Comparison of ENCODE assay signal across 20 cellular contexts in genomic region chr17:64051153-64051552, GRCh38. TPM values are rescaled to one million over a fixed set of nuclear protein-coding genes. Genes with fewer than 3 reads are reported as not detected.
A peak's percentile ranks its signal among the peaks of the same experiment; 100 is the strongest.
DNase-seq lines count a peak whose midpoint lies in the region; ATAC-seq and TF ChIP-seq lines count a peak whose summit lies in the region.
"Had no signal": no experiment of that assay in that cellular context is flagged by ENCODE, and none has a peak within 500 bp of the region (broad histone marks: within the 10 kb centered on the region; RNA-seq: fewer than 3 reads in every experiment).

No MANE protein-coding gene starts in this region.

- CTCF ChIA-PET in activated CD8-positive, alpha-beta memory T cell treated with anti-CD3 and anti-CD28 coated beads, Interleukin-2, amount 10 ng/mL, durations not matched to agents 7 days and 5 days (lab: Charles Lee), result interaction anchor here (0.9 to 6.6 kb wide), 13 partner anchors 9 to 231 kb away, joined by 3 to 87 read pairs (median 5); partner anchors contain the start of genes ERN1 and ICAM2

- peak overlapping the region in 3 of 4 donors; percentile 25 to 66 (median 37) for H3K27ac ChIP-seq in Peyer's patch
- no peak overlapping the region for H3K27ac ChIP-seq in sigmoid colon
- H3K27ac ChIP-seq: hepatocyte, uterus had no signal

- ATAC-seq in activated CD8-positive, alpha-beta memory T cell treated with anti-CD3 and anti-CD28 coated beads, Interleukin-2, amount 10 ng/mL, durations not matched to agents 7 days and 5 days, result peak; percentile 99
- ATAC-seq in activated naive CD8-positive, alpha-beta T cell treated with anti-CD3 and anti-CD28 coated beads, Interleukin-2, amount 50 U/mL, for 24 hours, result peak; percentile 54
- ATAC-seq in HG02870 (IDR thresholded peaks at IDR 0.05; ENCODE audit: unreplicated experiment), result no peak

- H3K27me3 Mint-ChIP-seq in activated CD8-positive, alpha-beta memory T cell treated with anti-CD3 and anti-CD28 coated beads, Interleukin-2, amount 10 ng/mL, durations not matched to agents 7 days and 5 days, result no peaks in the 10 kb centered on the region
- H3K27me3 Mint-ChIP-seq in activated naive CD8-positive, alpha-beta T cell treated with anti-CD3 and anti-CD28 coated beads, Interleukin-2, amount 50 U/mL, for 24 hours, result no peaks in the 10 kb centered on the region

- 60 to 70% methylated on average over 1 of the region's 1 CpG for WGBS in sigmoid colon, 2 donors

- no peak overlapping the region for H3K4me3 Mint-ChIP-seq in activated CD8-positive, alpha-beta memory T cell treated with anti-CD3 and anti-CD28 coated beads, Interleukin-2, amount 10 ng/mL, durations not matched to agents 7 days and 5 days
- no peak overlapping the region for H3K4me3 Mint-ChIP-seq in activated naive CD8-positive, alpha-beta T cell treated with anti-CD3 and anti-CD28 coated beads, Interleukin-2, amount 50 U/mL, for 24 hours
- H3K4me3 Mint-ChIP-seq: mesothelial cell of epicardium had no signal

- TF ChIP-seq CTCF in Peyer's patch (IDR thresholded peaks at IDR 0.05), result no peak
- no peak for TF ChIP-seq CTCF in sigmoid colon (IDR thresholded peaks at IDR 0.05)

- DNase-seq in activated CD8-positive, alpha-beta memory T cell treated with anti-CD3 and anti-CD28 coated beads, Interleukin-2, amount 10 ng/mL, durations not matched to agents 7 days and 5 days, result peak; percentile 58
- no peak for DNase-seq in activated CD8-positive, alpha-beta memory T cell treated with anti-CD3 and anti-CD28 coated beads for 24 hours
- DNase-seq in Peyer's patch, result no peak
- no peak for DNase-seq in activated naive CD8-positive, alpha-beta T cell treated with anti-CD3 and anti-CD28 coated beads, Interleukin-2, amount 50 U/mL, for 24 hours
- peak; percentile 4 for DNase-seq in sigmoid colon
- DNase-seq in islet precursor cell, result no peak
- no peak for DNase-seq in GM03348 (ENCODE audit: low spot score)
- DNase-seq: activated CD8-positive, alpha-beta memory T cell treated with anti-CD3 and anti-CD28 coated beads, Interleukin-2, amount 50 U/mL, for 48 hours; amygdala; NCI-H1694; retina; RPMI8226; stomach; SW 1271; uterus had no signal

- H3K36me3 ChIP-seq in Peyer's patch (peaks cover 0 to 96% (median 0%) of the 10 kb centered on the region in 3 donors), sigmoid colon (peaks cover 0 to 98% (median 40%) of the 10 kb centered on the region in 4 donors)
- H3K36me3 ChIP-seq: uterus had no signal

- peaks cover 27% of the 10 kb centered on the region for H3K4me1 Mint-ChIP-seq in activated CD8-positive, alpha-beta memory T cell treated with anti-CD3 and anti-CD28 coated beads, Interleukin-2, amount 10 ng/mL, durations not matched to agents 7 days and 5 days
- H3K4me1 Mint-ChIP-seq in activated naive CD8-positive, alpha-beta T cell treated with anti-CD3 and anti-CD28 coated beads, Interleukin-2, amount 50 U/mL, for 24 hours, result peaks cover 26% of the 10 kb centered on the region

- peak overlapping the region; percentile 82 for H3K27ac Mint-ChIP-seq in activated CD8-positive, alpha-beta memory T cell treated with anti-CD3 and anti-CD28 coated beads, Interleukin-2, amount 10 ng/mL, durations not matched to agents 7 days and 5 days
- H3K27ac Mint-ChIP-seq in activated naive CD8-positive, alpha-beta T cell treated with anti-CD3 and anti-CD28 coated beads, Interleukin-2, amount 50 U/mL, for 24 hours, result peak overlapping the region; percentile 59
- H3K27ac Mint-ChIP-seq: mesothelial cell of epicardium had no signal

- H3K4me1 ChIP-seq in Peyer's patch (no peaks in the 10 kb centered on the region), sigmoid colon (no peaks in the 10 kb centered on the region)
- H3K4me1 ChIP-seq: stomach, uterus had no signal

- TF ChIP-seq POLR2A in Peyer's patch (IDR thresholded peaks at IDR 0.05) (no peak), sigmoid colon (IDR thresholded peaks at IDR 0.05) (no peak)

- H3K4me3 ChIP-seq in Peyer's patch, result no peak overlapping the region
- H3K4me3 ChIP-seq in sigmoid colon, result no peak overlapping the region
- H3K4me3 ChIP-seq: hepatocyte, stomach, uterus had no signal

- H3K9me3 ChIP-seq in Peyer's patch, result no peaks in the 10 kb centered on the region
- no peaks in the 10 kb centered on the region for H3K9me3 ChIP-seq in sigmoid colon
- H3K9me3 ChIP-seq: stomach, uterus had no signal

- no peaks in the 10 kb centered on the region for H3K9me3 Mint-ChIP-seq in activated CD8-positive, alpha-beta memory T cell treated with anti-CD3 and anti-CD28 coated beads, Interleukin-2, amount 10 ng/mL, durations not matched to agents 7 days and 5 days (ENCODE audit: low read depth)
- H3K9me3 Mint-ChIP-seq in activated naive CD8-positive, alpha-beta T cell treated with anti-CD3 and anti-CD28 coated beads, Interleukin-2, amount 50 U/mL, for 24 hours, result no peaks in the 10 kb centered on the region
- H3K9me3 Mint-ChIP-seq: mesothelial cell of epicardium had no signal

- H3K27me3 ChIP-seq in Peyer's patch (no peaks in the 10 kb centered on the region), sigmoid colon (no peaks in the 10 kb centered on the region)
- H3K27me3 ChIP-seq: hepatocyte, stomach, uterus had no signal

- no peak for TF ChIP-seq EP300 in sigmoid colon (IDR thresholded peaks at IDR 0.05)

- intact Hi-C loops in sigmoid colon (cut with DNase I), result no loop called here

- H3K36me3 Mint-ChIP-seq in activated CD8-positive, alpha-beta memory T cell treated with anti-CD3 and anti-CD28 coated beads, Interleukin-2, amount 10 ng/mL, durations not matched to agents 7 days and 5 days, result peaks cover 22% of the 10 kb centered on the region
- peaks cover 44% of the 10 kb centered on the region for H3K36me3 Mint-ChIP-seq in activated naive CD8-positive, alpha-beta T cell treated with anti-CD3 and anti-CD28 coated beads, Interleukin-2, amount 50 U/mL, for 24 hours (ENCODE audit: low read depth)

RNA-seq across cellular contexts. Expression of gene ICAM2, which starts 30.7 kb away (rescaled TPM):
- 10 to 100 TPM; 39.0 to 40.6 TPM for total RNA-seq in activated CD8-positive, alpha-beta memory T cell treated with anti-CD3 and anti-CD28 coated beads, Interleukin-2, amount 10 ng/mL, durations not matched to agents 7 days and 5 days
- total RNA-seq in Peyer's patch (10 to 100 TPM in 2 of 4 donors, 1 to 10 TPM in 2; 2.1 to 25.6 (median 9.7) TPM), sigmoid colon (10 to 100 TPM; 27.4 to 59.5 (median 29.9) TPM)
- polyA plus RNA-seq in sigmoid colon, result 10 to 100 TPM in 1 of 3 donors, 1 to 10 TPM in 2; 6.0 to 31.7 (median 7.4) TPM
- total RNA-seq: MCF 10A had no signal

RNA-seq across cellular contexts. Expression of gene PRR29, which starts 53.0 kb away (rescaled TPM):
- 1 to 10 TPM; 1.5 to 3.3 TPM for total RNA-seq in activated CD8-positive, alpha-beta memory T cell treated with anti-CD3 and anti-CD28 coated beads, Interleukin-2, amount 10 ng/mL, durations not matched to agents 7 days and 5 days
- total RNA-seq in Peyer's patch (under 1 TPM in 1 of 4 donors, not detected in 3; 0.27 TPM), sigmoid colon (not detected)
- polyA plus RNA-seq in sigmoid colon, result under 1 TPM in 2 of 3 donors, not detected in 1; 0.22 to 0.60 TPM
- total RNA-seq: A673, MCF 10A had no signal

Comparison
In these comparisons a context has a peak if more than half of its experiments do, and no peak if none do; other contexts are left out.
1. DNase-seq: peak in activated CD8-positive, alpha-beta memory T cell treated with anti-CD3 and anti-CD28 coated beads, Interleukin-2, amount 10 ng/mL, durations not matched to agents 7 days and 5 days (single experiment) and sigmoid colon (single experiment); none in activated CD8-positive, alpha-beta memory T cell treated with anti-CD3 and anti-CD28 coated beads for 24 hours (single experiment), Peyer's patch (0 of 3), activated naive CD8-positive, alpha-beta T cell treated with anti-CD3 and anti-CD28 coated beads, Interleukin-2, amount 50 U/mL, for 24 hours (single experiment), islet precursor cell (single experiment) and GM03348 (single experiment).
2. H3K27ac ChIP-seq: peak in Peyer's patch (3 of 4); none in sigmoid colon (0 of 4).